8 cellular contexts compared by ENCODE assay signal in the genomic region with DNA sequence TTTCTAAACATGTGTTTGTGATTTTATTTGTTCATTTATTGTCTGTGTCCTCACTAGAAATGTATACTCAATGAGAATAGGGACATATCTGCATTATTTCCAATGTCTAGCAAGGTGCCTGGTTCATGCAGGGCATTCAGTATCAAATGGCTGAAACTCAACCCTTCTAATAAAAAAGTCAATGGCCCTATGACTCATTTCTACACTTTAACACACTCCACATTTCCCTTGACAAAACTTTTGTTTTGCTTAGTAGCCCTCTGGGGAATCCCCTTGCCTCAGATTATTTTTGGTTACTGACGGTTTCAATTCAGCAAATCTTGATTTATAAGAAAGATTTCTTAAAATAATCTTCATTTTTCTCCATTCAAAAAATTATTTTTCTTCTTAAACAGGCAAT.
A peak's percentile ranks its signal among the peaks of the same experiment; 100 is the strongest.
DNase-seq lines count a peak whose midpoint lies in the region; ATAC-seq, FAIRE-seq and TF ChIP-seq lines count a peak whose summit lies in the region.

No MANE protein-coding gene starts in this region.

- no peaks in the 10 kb centered on the region for H3K27me3 Mint-ChIP-seq in memory B cell
- H3K27me3 Mint-ChIP-seq in progenitor cell of endocrine pancreas = peaks cover 14% of the 10 kb centered on the region

- H3K36me3 Mint-ChIP-seq in memory B cell (no peaks in the 10 kb centered on the region), progenitor cell of endocrine pancreas (ENCODE audit: insufficient read depth) (no peaks in the 10 kb centered on the region)

- DNase-seq in RCC 7860 (ENCODE audit: low spot score) (peak; percentile 42), memory B cell (ENCODE audit: low spot score in 2 of 2) (peak in 1 of 2 donors; percentile 41), progenitor cell of endocrine pancreas (ENCODE audit: low spot score, unreplicated experiment) (no peak), pons (ENCODE audit: low spot score) (no peak), Kasumi-1 (lab: John Stamatoyannopoulos, UW) (no peak), NCI-H2171 treated with DMSO at 0.1 percent for 48 hours (lab: John Stamatoyannopoulos, UW) (no peak)

- H3K27ac Mint-ChIP-seq in memory B cell (peak overlapping the region; percentile 79), progenitor cell of endocrine pancreas (no peak overlapping the region)

- FAIRE-seq in RCC 7860 (lab: Jason Lieb, UNC) = peak; percentile 74

- H3K9me3 Mint-ChIP-seq in memory B cell (no peaks in the 10 kb centered on the region), progenitor cell of endocrine pancreas (ENCODE audit: low read depth) (no peaks in the 10 kb centered on the region)

- peak overlapping the region; percentile 50 for H3K4me3 Mint-ChIP-seq in memory B cell
- H3K4me3 Mint-ChIP-seq in progenitor cell of endocrine pancreas (ENCODE audit: low read depth) = no peak overlapping the region

- ATAC-seq in GM18873 (IDR thresholded peaks at IDR 0.05; ENCODE audit: low FRiP score, unreplicated experiment) (peak; percentile 82), HG02642 (IDR thresholded peaks at IDR 0.05; ENCODE audit: poor library complexity, unreplicated experiment) (peak; percentile 79), memory B cell (ENCODE audit: low read depth) (peak; percentile 80)

- TF ChIP-seq CTCF in progenitor cell of endocrine pancreas (IDR thresholded peaks at IDR 0.05; ENCODE audit: unreplicated experiment) = no peak

- peaks cover 22% of the 10 kb centered on the region for H3K4me1 Mint-ChIP-seq in memory B cell
- peaks cover 8% of the 10 kb centered on the region for H3K4me1 Mint-ChIP-seq in progenitor cell of endocrine pancreas (ENCODE audit: low read depth)
